8 cellular contexts compared by ENCODE assay signal in genomic region chr10:127196227-127196954, GRCh38. TPM values are rescaled to one million over a fixed set of nuclear protein-coding genes. Genes with fewer than 3 reads are reported as not detected.
A peak's percentile ranks its signal among the peaks of the same experiment; 100 is the strongest.
DNase-seq lines count a peak whose midpoint lies in the region; ATAC-seq and TF ChIP-seq lines count a peak whose summit lies in the region.

Gene INSYN2A (minus strand): TSS chr10:127196591. CDS start chr10:127176395, 20,196 bp downstream.

- peak; percentile 38 for ATAC-seq in Right ventricle myocardium superior (ENCODE audit: poor library complexity)
- ATAC-seq in psoas muscle = no peak
- no peak for ATAC-seq in GM21529 (IDR thresholded peaks at IDR 0.05; ENCODE audit: unreplicated experiment)
- ATAC-seq in GM18867 (IDR thresholded peaks at IDR 0.05; ENCODE audit: unreplicated experiment) = no peak

- H3K27me3 ChIP-seq in SJSA1 (replicated peaks) (peaks cover 19% of the 10 kb centered on the region), psoas muscle (ENCODE audit: insufficient read depth in 3 of 3, low read length in 2 of 3) (peaks cover 0 to 34% (median 10%) of the 10 kb centered on the region in 3 donors)

- TF ChIP-seq CTCF in psoas muscle (IDR thresholded peaks at IDR 0.05) = no peak

- H3K36me3 ChIP-seq in SJSA1 = no peaks in the 10 kb centered on the region; the same call in 1 of the 2 replicates
- no peaks in the 10 kb centered on the region for H3K36me3 ChIP-seq in psoas muscle (ENCODE audit: insufficient read depth in 1 of 2, low read depth in 1 of 2)

- 0 to 1% (median 1%) methylated on average over 40 to 89 of the region's 89 CpGs for WGBS in psoas muscle, 3 donors

- DNase-seq in ELF-1 (ENCODE audit: low read depth, low spot score) (peak; percentile 73), SJSA1 (ENCODE audit: low read depth in 1 of 2, low spot score in 2 of 2) (peak in 1 of 2 experiments; percentile 61), Right ventricle myocardium superior (no peak), psoas muscle (peak; percentile 58 to 62), H4 (ENCODE audit: low spot score) (no peak), COR-L47 (lab: John Stamatoyannopoulos, UW) (no peak)

- peak within 1 kb of the TSS; percentile 27 for H3K4me3 ChIP-seq in SJSA1
- H3K4me3 ChIP-seq in psoas muscle = peak within 1 kb of the TSS; percentile 47

- H3K9me3 ChIP-seq in SJSA1 (replicated peaks) = no peaks in the 10 kb centered on the region
- no peaks in the 10 kb centered on the region for H3K9me3 ChIP-seq in psoas muscle

- intact Hi-C loops in Right ventricle myocardium superior (cut with DNase I) (no loop called here), psoas muscle (cut with DNase I) (no loop called here)

- H3K4me1 ChIP-seq in SJSA1 (replicated peaks) (peaks cover 14% of the 10 kb centered on the region), psoas muscle (no peaks in the 10 kb centered on the region)

- H3K27ac ChIP-seq in SJSA1 = no peak within 1 kb of the TSS
- no peak within 1 kb of the TSS for H3K27ac ChIP-seq in psoas muscle

RNA-seq across cellular contexts. Expression of gene INSYN2A, which starts in this region (rescaled TPM):
- not detected in 2 replicates for total RNA-seq in SJSA1 (2014; rRNA removed; shearing (Covaris generic))
- 0.05 TPM for total RNA-seq in Right ventricle myocardium superior
- under 1 TPM in 3 of 4 donors, not detected in 1; 0.10 to 0.19 (median 0.14) TPM for total RNA-seq in psoas muscle
- under 1 TPM in 2 of 3 donors, not detected in 1; 0.01 to 0.08 TPM for polyA plus RNA-seq in psoas muscle
- 0.02 TPM in 1 of 2 replicates, not detected in the other for total RNA-seq in H4 (2014; rRNA removed; shearing (Covaris generic))

Comparison
In these comparisons a context has a peak if more than half of its experiments do, and no peak if none do; other contexts are left out.
1. Peak in ATAC-seq in Right ventricle myocardium superior; RNA of the gene not detected or under 1 TPM.
2. Peak in DNase-seq and H3K4me3 ChIP-seq in psoas muscle; RNA of the gene not detected or under 1 TPM.